ENCODE assay signal across 8 cellular contexts in the genomic region with DNA sequence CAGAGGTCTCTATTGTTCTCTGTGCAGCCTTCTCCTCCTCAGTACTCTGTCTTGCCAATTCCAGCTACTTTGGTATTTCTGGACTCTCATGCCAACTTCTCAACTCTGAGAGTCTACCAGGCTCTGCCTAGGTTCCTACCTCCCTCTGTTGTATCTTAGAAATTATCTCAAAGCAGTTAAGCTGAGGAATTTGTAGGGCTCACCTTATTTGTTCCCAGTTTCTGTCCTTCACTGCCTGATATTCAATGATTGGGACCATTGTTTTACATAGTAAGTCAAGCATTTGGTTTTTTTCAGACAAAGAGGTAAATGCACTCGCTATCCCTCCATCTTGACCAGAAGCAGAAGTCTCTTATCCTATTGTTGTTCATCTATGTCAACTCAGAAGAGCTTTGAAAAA.
"Had no signal": no experiment of that assay in that cellular context is flagged by ENCODE, and none has a peak within 500 bp of the region (broad histone marks: within the 10 kb centered on the region; RNA-seq: fewer than 3 reads in every experiment).

No MANE protein-coding gene starts in this region.

- H3K4me3 ChIP-seq: GM23248, GM23338, HAP-1 had no signal

- H3K27ac ChIP-seq: GM23248 had no signal

- H3K9ac ChIP-seq: GM23248 had no signal

- H3K9me3 ChIP-seq: HAP-1 had no signal

- H3K36me3 ChIP-seq: HAP-1 had no signal

- H3K4me2 ChIP-seq: GM23338 had no signal

- H3K4me1 ChIP-seq: HAP-1 had no signal

- H3K9me3 Mint-ChIP-seq: GM23338, H9 had no signal

- DNase-seq: GM23248, GOT3, H7, H9, HCEC 1CT, HFFc6 had no signal

- H2AFZ ChIP-seq: GM23248, GM23338 had no signal

- H3K4me3 Mint-ChIP-seq: GM23338, H9, HFFc6 had no signal

- H3K27ac Mint-ChIP-seq: GM23338, H9, HFFc6 had no signal
